In genomic region chr16:11446566-11447119, GRCh38 we compare ENCODE assay signal across 16 cellular contexts.
A peak's percentile ranks its signal among the peaks of the same experiment; 100 is the strongest.
DNase-seq lines count a peak whose midpoint lies in the region; ATAC-seq lines count a peak whose summit lies in the region.
"Had no signal": no experiment of that assay in that cellular context is flagged by ENCODE, and none has a peak within 500 bp of the region (broad histone marks: within the 10 kb centered on the region; RNA-seq: fewer than 3 reads in every experiment).

No MANE protein-coding gene starts in this region.

- H2BK120ac ChIP-seq in neuronal stem cell (ENCODE audit: low read depth, low read length), result no peak overlapping the region

- H3K4me1 Mint-ChIP-seq in activated T-cell treated with anti-CD3 and anti-CD28 coated beads, Interleukin-2, amount 50 U/mL, for 4 hours (ENCODE audit: low read depth), result no peaks in the 10 kb centered on the region
- H3K4me1 Mint-ChIP-seq: B cell had no signal

- WGBS in neuronal stem cell (ENCODE audit: extremely low coverage in 2 of 2, insufficient read length in 2 of 2, insufficient replicate concordance in 1 of 2), 2 donors, result no CpG with 5 or more reads among the region's 12 CpGs

- H3K36me3 ChIP-seq in neuronal stem cell (replicated peaks in 1 of 2; ENCODE audit: control insufficient read depth in 2 of 2, insufficient read depth in 2 of 2, low read length in 2 of 2), result no peaks in the 10 kb centered on the region

- no peak overlapping the region for H3K4me3 Mint-ChIP-seq in activated T-cell treated with anti-CD3 and anti-CD28 coated beads, Interleukin-2, amount 50 U/mL, for 4 hours
- H3K4me3 Mint-ChIP-seq: B cell had no signal

- no peak overlapping the region for H4K91ac ChIP-seq in neuronal stem cell (ENCODE audit: low read depth, low read length, poor library complexity)

- H3K9me3 Mint-ChIP-seq in activated T-cell treated with anti-CD3 and anti-CD28 coated beads, Interleukin-2, amount 50 U/mL, for 4 hours, result no peaks in the 10 kb centered on the region

- H3K4me2 ChIP-seq in neuronal stem cell (ENCODE audit: insufficient read depth, low read length, poor library complexity, severe bottlenecking), result no peak overlapping the region

- H3K4me1 ChIP-seq in neuronal stem cell (ENCODE audit: control insufficient read depth in 2 of 2, insufficient read depth in 1 of 2, low read depth in 1 of 2, low read length in 2 of 2), result no peaks in the 10 kb centered on the region
- H3K4me1 ChIP-seq: Caco-2 had no signal

- no peak overlapping the region for H3K14ac ChIP-seq in neuronal stem cell (ENCODE audit: low read length)

- no peak overlapping the region for H2AFZ ChIP-seq in neuronal stem cell (ENCODE audit: low read length)

- no peak overlapping the region for H3K27ac ChIP-seq in neuronal stem cell (replicated peaks; ENCODE audit: low read length)

- DNase-seq in NCI-H1417 (lab: John Stamatoyannopoulos, UW) (peak in 2 of 3 experiments; percentile 21 to 38), NCI-H1417 treated with DMSO at 0.1 percent for 48 hours (lab: John Stamatoyannopoulos, UW) (no peak), NCI-H1105 (lab: John Stamatoyannopoulos, UW) (peak; percentile 46), NCI-H2171 treated with DMSO at 0.1 percent for 48 hours (lab: John Stamatoyannopoulos, UW) (peak; percentile 83), neuronal stem cell (ENCODE audit: low spot score) (no peak), NCI-H1694 (lab: John Stamatoyannopoulos, UW) (no peak)
- DNase-seq in activated CD4-positive, alpha-beta T cell treated with anti-CD3 and anti-CD28 coated beads, Interleukin-2, amount 50 U/mL, for 4 hours, result no peak
- DNase-seq in activated T-cell treated with anti-CD3 and anti-CD28 coated beads, Interleukin-2, amount 50 U/mL, for 4 hours, result no peak
- DNase-seq: Caco-2, KG1, NCI-H187, NCI-H446, NCI-H526 treated with DMSO at 0.1 percent for 48 hours, SHP77, T1000 had no signal

- no peak overlapping the region for H3K18ac ChIP-seq in neuronal stem cell (ENCODE audit: low read length)

- peaks cover 0 to 18% (median 0%) of the 10 kb centered on the region in 3 experiments for H3K27me3 ChIP-seq in neuronal stem cell (ENCODE audit: control insufficient read depth in 3 of 3, insufficient read depth in 3 of 3, low read depth in 1 of 3, low read length in 3 of 3)

- H3K4ac ChIP-seq in neuronal stem cell (ENCODE audit: low read length), result no peak overlapping the region

- H4K8ac ChIP-seq in neuronal stem cell (ENCODE audit: low read depth, low read length), result no peak overlapping the region

- no peak for ATAC-seq in activated T-cell treated with anti-CD3 and anti-CD28 coated beads, Interleukin-2, amount 50 U/mL, for 4 hours

- no peaks in the 10 kb centered on the region for H3K9me3 ChIP-seq in neuronal stem cell (replicated peaks in 1 of 2; ENCODE audit: control insufficient read depth in 2 of 2, insufficient read depth in 1 of 2, low read depth in 1 of 2, low read length in 2 of 2)
- H3K9me3 ChIP-seq: Caco-2 had no signal

- no peak overlapping the region for H3K9ac ChIP-seq in neuronal stem cell (ENCODE audit: low read depth, low read length, poor library complexity)

- H3K27me3 Mint-ChIP-seq in activated T-cell treated with anti-CD3 and anti-CD28 coated beads, Interleukin-2, amount 50 U/mL, for 4 hours (ENCODE audit: low read depth), result no peaks in the 10 kb centered on the region
- H3K27me3 Mint-ChIP-seq: B cell had no signal

- H2BK12ac ChIP-seq in neuronal stem cell (ENCODE audit: low read length), result no peak overlapping the region

- no peak overlapping the region for H2BK5ac ChIP-seq in neuronal stem cell (ENCODE audit: low read length)

- H3K4me3 ChIP-seq in neuronal stem cell (ENCODE audit: low read length in 2 of 2), result no peak overlapping the region

- H3K79me1 ChIP-seq in neuronal stem cell (ENCODE audit: low read depth, low read length), result no peaks in the 10 kb centered on the region

- H2BK15ac ChIP-seq in neuronal stem cell (ENCODE audit: low read length), result peak overlapping the region; percentile 38

- no peaks in the 10 kb centered on the region for H3K36me3 Mint-ChIP-seq in activated T-cell treated with anti-CD3 and anti-CD28 coated beads, Interleukin-2, amount 50 U/mL, for 4 hours (ENCODE audit: insufficient read depth)

- H2AK5ac ChIP-seq in neuronal stem cell (ENCODE audit: low read depth, low read length), result peak overlapping the region; percentile 26

- no peak overlapping the region for H3K23ac ChIP-seq in neuronal stem cell (ENCODE audit: low read depth, low read length, poor library complexity)

Comparison
In these comparisons a context has a peak if more than half of its experiments do, and no peak if none do; other contexts are left out.
1. DNase-seq: peak in NCI-H1417 (2 of 3), NCI-H1105 (single experiment) and NCI-H2171 treated with DMSO at 0.1 percent for 48 hours (single experiment); none in NCI-H1417 treated with DMSO at 0.1 percent for 48 hours (single experiment), neuronal stem cell (single experiment), activated CD4-positive, alpha-beta T cell treated with anti-CD3 and anti-CD28 coated beads, Interleukin-2, amount 50 U/mL, for 4 hours (0 of 2), NCI-H1694 (single experiment) and activated T-cell treated with anti-CD3 and anti-CD28 coated beads, Interleukin-2, amount 50 U/mL, for 4 hours (single experiment).